ENCODE assay signal across 13 cellular contexts in genomic region chr2:191264647-191265079, GRCh38. TPM values are rescaled to one million over a fixed set of nuclear protein-coding genes. Genes with fewer than 3 reads are reported as not detected.
DNase-seq lines count a peak whose midpoint lies in the region; ATAC-seq, FAIRE-seq and TF ChIP-seq lines count a peak whose summit lies in the region.
"Had no signal": no experiment of that assay in that cellular context is flagged by ENCODE, and none has a peak within 500 bp of the region (broad histone marks: within the 10 kb centered on the region; RNA-seq: fewer than 3 reads in every experiment).

No MANE protein-coding gene starts in this region.

- H3K9me3 ChIP-seq in heart left ventricle = no peaks in the 10 kb centered on the region
- H3K9me3 ChIP-seq in keratinocyte (ENCODE audit: control insufficient read depth, low read depth, low read length) = no peaks in the 10 kb centered on the region
- no peaks in the 10 kb centered on the region for H3K9me3 ChIP-seq in Peyer's patch

- peak in 1 of 5 donors; percentile 48 for DNase-seq in heart left ventricle
- no peak for DNase-seq in cardiac septum (ENCODE audit: low spot score)
- DNase-seq in astrocyte of the spinal cord (ENCODE audit: low read depth, low spot score) = peak; percentile 91
- DNase-seq in keratinocyte (ENCODE audit: low read depth, low spot score) = no peak
- peak; percentile 50 for DNase-seq in urothelium cell line (ENCODE audit: low spot score)
- DNase-seq in Peyer's patch = no peak
- DNase-seq in activated CD4-positive, alpha-beta memory T cell treated with anti-CD3 and anti-CD28 coated beads for 36 hours = no peak
- DNase-seq in substantia nigra (lab: John Stamatoyannopoulos, UW) = no peak
- DNase-seq: activated T-cell treated with anti-CD3 and anti-CD28 coated beads, Interleukin-2, amount 50 U/mL, for 1 hour; AML-193; islet precursor cell; NCI-H69 had no signal

- H3K4me3 ChIP-seq in heart left ventricle (peak overlapping the region in 1 of 12 donors; percentile 5), astrocyte of the spinal cord (ENCODE audit: low read depth, low read length) (no peak overlapping the region), keratinocyte (ENCODE audit: control insufficient read depth in 2 of 3, extremely low read depth in 1 of 3, insufficient read depth in 2 of 3, low read depth in 1 of 3, low read length in 3 of 3) (no peak overlapping the region), Peyer's patch (peak overlapping the region in 1 of 4 donors; percentile 19)

- no peaks in the 10 kb centered on the region for H3K27me3 ChIP-seq in heart left ventricle
- H3K27me3 ChIP-seq in keratinocyte (ENCODE audit: control insufficient read depth, extremely low read depth, insufficient read depth, low read length) = no peaks in the 10 kb centered on the region
- H3K27me3 ChIP-seq in Peyer's patch = no peaks in the 10 kb centered on the region

- TF ChIP-seq CTCF in heart left ventricle (IDR thresholded peaks at IDR 0.05) (no peak), astrocyte of the spinal cord (IDR thresholded peaks at IDR 0.05; ENCODE audit: low read depth, low read length) (no peak), keratinocyte (optimal IDR thresholded peaks at IDR 0.05 in 1 of 3, IDR thresholded peaks at IDR 0.05 in 1 of 3, conservative IDR thresholded peaks at IDR 0.05 in 1 of 3; ENCODE audit: extremely low read depth in 1 of 3, insufficient read depth in 2 of 3, low read length in 3 of 3) (no peak), Peyer's patch (IDR thresholded peaks at IDR 0.05) (no peak)

- dilution Hi-C loops in keratinocyte (cut with MboI; ENCODE audit: extremely low pct_ligation_motif_present, low sequenced_read_pairs) = loop anchor here (5.0 kb wide), 1 partner anchor 38 kb away; no protein-coding TSS in a partner anchor

- H3K4me3 Mint-ChIP-seq in activated CD4-positive, alpha-beta memory T cell treated with anti-CD3 and anti-CD28 coated beads for 36 hours = no peak overlapping the region
- H3K4me3 Mint-ChIP-seq: dendritic cell treated with granulocyte-macrophage colony-stimulating factor and Interleukin-4, amounts not matched to agents 40 ng/mL and 50 ng/mL, for 4 days had no signal

- no peak overlapping the region for H3K9ac ChIP-seq in keratinocyte (ENCODE audit: control insufficient read depth, extremely low read depth, insufficient read depth, low read length)

- CTCF ChIA-PET in activated CD4-positive, alpha-beta memory T cell treated with anti-CD3 and anti-CD28 coated beads for 36 hours (lab: Charles Lee) = interaction anchor here (1.9 kb wide), 1 partner anchor 100 kb away, joined by 5 read pairs; no protein-coding TSS in a partner anchor

- peaks cover 2% of the 10 kb centered on the region for H3K9me1 ChIP-seq in keratinocyte (ENCODE audit: control insufficient read depth, extremely low read depth, insufficient read depth, low read length)

- H3K36me3 ChIP-seq in heart left ventricle = no peaks in the 10 kb centered on the region
- H3K36me3 ChIP-seq in keratinocyte (ENCODE audit: control insufficient read depth in 2 of 2, extremely low read depth in 1 of 2, insufficient read depth in 2 of 2, low read length in 2 of 2) = peaks cover 7 to 16% of the 10 kb centered on the region in 2 experiments
- no peaks in the 10 kb centered on the region for H3K36me3 ChIP-seq in Peyer's patch

- peak; percentile 85 for FAIRE-seq in keratinocyte (lab: Jason Lieb, UNC)
- peak; percentile 9 for FAIRE-seq in urothelium cell line (lab: Jason Lieb, UNC)

- TF ChIP-seq POLR2A in heart left ventricle (IDR thresholded peaks at IDR 0.05) = no peak
- TF ChIP-seq POLR2A in Peyer's patch (IDR thresholded peaks at IDR 0.05) = no peak

- no peak overlapping the region for H3K27ac Mint-ChIP-seq in activated CD4-positive, alpha-beta memory T cell treated with anti-CD3 and anti-CD28 coated beads for 36 hours
- H3K27ac Mint-ChIP-seq: dendritic cell treated with granulocyte-macrophage colony-stimulating factor and Interleukin-4, amounts not matched to agents 40 ng/mL and 50 ng/mL, for 4 days had no signal

- ATAC-seq in heart left ventricle = peak in 3 of 4 donors; percentile 10 to 53 (median 52)

- peaks cover 100% of the 10 kb centered on the region for H3K79me2 ChIP-seq in keratinocyte (ENCODE audit: control insufficient read depth, insufficient read depth, low read length)

- H4K20me1 ChIP-seq in keratinocyte (ENCODE audit: control insufficient read depth, extremely low read depth, insufficient read depth, low read length) = peaks cover 61% of the 10 kb centered on the region

- H3K4me2 ChIP-seq in keratinocyte (ENCODE audit: control insufficient read depth, extremely low read depth, insufficient read depth, low read depth, low read length) = peak overlapping the region; percentile 54

- no peak overlapping the region for H2AFZ ChIP-seq in keratinocyte (ENCODE audit: control insufficient read depth, low read length)

- POLR2A ChIA-PET in activated CD4-positive, alpha-beta memory T cell treated with anti-CD3 and anti-CD28 coated beads for 36 hours (lab: Charles Lee) = no interaction called here

- H3K27ac ChIP-seq in heart left ventricle (peak overlapping the region in 9 of 12 donors; percentile 34 to 77 (median 59)), keratinocyte (ENCODE audit: control insufficient read depth, insufficient read depth, low read length) (no peak overlapping the region), Peyer's patch (peak overlapping the region in 1 of 4 donors; percentile 35), substantia nigra (ENCODE audit: low read depth, low read length, poor library complexity, severe bottlenecking) (no peak overlapping the region)

- in situ Hi-C loops in astrocyte of the spinal cord (cut with HindIII; ENCODE audit: low sequenced_read_pairs) = no loop called here

- no peaks in the 10 kb centered on the region for H3K4me1 Mint-ChIP-seq in activated CD4-positive, alpha-beta memory T cell treated with anti-CD3 and anti-CD28 coated beads for 36 hours (ENCODE audit: low read depth)

- 48 to 54% (median 51%) methylated on average over 3 of the region's 3 CpGs for WGBS in heart left ventricle, 4 donors

- H3K36me3 Mint-ChIP-seq in activated CD4-positive, alpha-beta memory T cell treated with anti-CD3 and anti-CD28 coated beads for 36 hours = no peaks in the 10 kb centered on the region

- intact Hi-C loops in heart left ventricle (cut with DNase I) = no loop called here
- intact Hi-C loops in cardiac septum (cut with DNase I) = no loop called here
- intact Hi-C loops in activated CD4-positive, alpha-beta memory T cell treated with anti-CD3 and anti-CD28 coated beads for 36 hours (cut with micrococcal nuclease) = no loop called here

- peaks cover 0 to 53% (median 28%) of the 10 kb centered on the region in 12 donors for H3K4me1 ChIP-seq in heart left ventricle
- peaks cover 43% of the 10 kb centered on the region for H3K4me1 ChIP-seq in keratinocyte (ENCODE audit: control insufficient read depth, extremely low read depth, insufficient read depth, low read length)
- H3K4me1 ChIP-seq in Peyer's patch = no peaks in the 10 kb centered on the region

- H3K27me3 Mint-ChIP-seq in activated CD4-positive, alpha-beta memory T cell treated with anti-CD3 and anti-CD28 coated beads for 36 hours = no peaks in the 10 kb centered on the region
- H3K27me3 Mint-ChIP-seq: dendritic cell treated with granulocyte-macrophage colony-stimulating factor and Interleukin-4, amounts not matched to agents 40 ng/mL and 50 ng/mL, for 4 days had no signal

- no peaks in the 10 kb centered on the region for H3K9me3 Mint-ChIP-seq in activated CD4-positive, alpha-beta memory T cell treated with anti-CD3 and anti-CD28 coated beads for 36 hours
- H3K9me3 Mint-ChIP-seq: dendritic cell treated with granulocyte-macrophage colony-stimulating factor and Interleukin-4, amounts not matched to agents 40 ng/mL and 50 ng/mL, for 4 days had no signal

RNA-seq across cellular contexts. Expression of gene MYO1B, which starts 19.5 kb away (rescaled TPM):
- 10 to 100 TPM; 10.8 to 47.3 (median 16.2) TPM for total RNA-seq in heart left ventricle
- polyA plus RNA-seq in heart left ventricle = 1 to 10 TPM; 7.8 to 9.2 TPM
- 20.8 TPM for total RNA-seq in cardiac septum
- polyA plus RNA-seq in keratinocyte = 178 to 277 TPM (median 204 TPM) in 3 replicates
- 98.6 TPM for polyA plus RNA-seq in keratinocyte (2011; ENCODE audit: low read depth)
- polyA plus RNA-seq in keratinocyte (2011; cell fraction: cytosol; rRNA removed) = 119 and 264 TPM in 2 replicates
- 200 and 258 TPM in 2 replicates for polyA plus RNA-seq in keratinocyte (2011; cell fraction: nucleus; rRNA removed)
- polyA plus RNA-seq in keratinocyte (2012; ENCODE audit: low replicate concordance) = 82.0 and 167 TPM in 2 replicates
- 89.3 to 345 TPM (median 245 TPM) in 3 replicates for polyA minus RNA-seq in keratinocyte
- 288 TPM for polyA minus RNA-seq in keratinocyte (2011; cell fraction: cytosol; rRNA and poly(A)+ RNA removed)
- 261 and 560 TPM in 2 replicates for polyA minus RNA-seq in keratinocyte (2011; cell fraction: nucleus; rRNA and poly(A)+ RNA removed)
- 10 to 100 TPM; 13.1 to 25.5 (median 19.4) TPM for total RNA-seq in Peyer's patch
- total RNA-seq in activated CD4-positive, alpha-beta memory T cell treated with anti-CD3 and anti-CD28 coated beads for 36 hours = 10 to 100 TPM; 13.5 to 15.6 TPM

Comparison
In these comparisons a context has a peak if more than half of its experiments do, and no peak if none do; other contexts are left out.
1. DNase-seq: peak in astrocyte of the spinal cord (single experiment) and urothelium cell line (single experiment); none in cardiac septum (single experiment), keratinocyte (single experiment), Peyer's patch (0 of 3), activated CD4-positive, alpha-beta memory T cell treated with anti-CD3 and anti-CD28 coated beads for 36 hours (single experiment) and substantia nigra (0 of 49).
2. H3K27ac ChIP-seq: peak in heart left ventricle (9 of 12); none in keratinocyte (single experiment) and substantia nigra (single experiment).